1 cellular context compared by ENCODE assay signal in genomic region chr10:77296534-77297369, GRCh38.
TF ChIP-seq lines count a peak whose summit lies in the region.

No MANE protein-coding gene starts in this region.

TF ChIP-seq in HCT116, 20 proteins besides CTCF, POLR2A, EP300 and RAD21 (continued from another document):
- TF ChIP-seq REST (IDR thresholded peaks at IDR 0.05; ENCODE audit: low read depth) (no peak), EZH2 (IDR thresholded peaks at IDR 0.05) (no peak), CEBPB (IDR thresholded peaks at IDR 0.05; ENCODE audit: low read depth) (no peak), ZNF274 (IDR thresholded peaks at IDR 0.05; ENCODE audit: low read depth, low read length) (no peak), ELF1 (IDR thresholded peaks at IDR 0.05; ENCODE audit: borderline replicate concordance, low read depth) (no peak), SP1 (IDR thresholded peaks at IDR 0.05; ENCODE audit: low read depth) (no peak), FOSL1 (IDR thresholded peaks at IDR 0.05; ENCODE audit: low read depth) (no peak), TCF7L2 (IDR thresholded peaks at IDR 0.05; ENCODE audit: borderline replicate concordance, extremely low read depth, insufficient read depth, insufficient read length) (no peak), ZFX (IDR thresholded peaks at IDR 0.05) (no peak), YY1 (IDR thresholded peaks at IDR 0.05; ENCODE audit: extremely low read depth, insufficient replicate concordance, low read depth, low read length) (no peak)
- TF ChIP-seq, protein P1, sequence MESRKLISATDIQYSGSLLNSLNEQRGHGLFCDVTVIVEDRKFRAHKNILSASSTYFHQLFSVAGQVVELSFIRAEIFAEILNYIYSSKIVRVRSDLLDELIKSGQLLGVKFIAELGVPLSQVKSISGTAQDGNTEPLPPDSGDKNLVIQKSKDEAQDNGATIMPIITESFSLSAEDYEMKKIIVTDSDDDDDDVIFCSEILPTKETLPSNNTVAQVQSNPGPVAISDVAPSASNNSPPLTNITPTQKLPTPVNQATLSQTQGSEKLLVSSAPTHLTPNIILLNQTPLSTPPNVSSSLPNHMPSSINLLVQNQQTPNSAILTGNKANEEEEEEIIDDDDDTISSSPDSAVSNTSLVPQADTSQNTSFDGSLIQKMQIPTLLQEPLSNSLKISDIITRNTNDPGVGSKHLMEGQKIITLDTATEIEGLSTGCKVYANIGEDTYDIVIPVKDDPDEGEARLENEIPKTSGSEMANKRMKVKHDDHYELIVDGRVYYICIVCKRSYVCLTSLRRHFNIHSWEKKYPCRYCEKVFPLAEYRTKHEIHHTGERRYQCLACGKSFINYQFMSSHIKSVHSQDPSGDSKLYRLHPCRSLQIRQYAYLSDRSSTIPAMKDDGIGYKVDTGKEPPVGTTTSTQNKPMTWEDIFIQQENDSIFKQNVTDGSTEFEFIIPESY (IDR thresholded peaks at IDR 0.05; ENCODE audit: extremely low read depth, insufficient replicate concordance, low read length) = no peak
- TF ChIP-seq, protein P2, sequence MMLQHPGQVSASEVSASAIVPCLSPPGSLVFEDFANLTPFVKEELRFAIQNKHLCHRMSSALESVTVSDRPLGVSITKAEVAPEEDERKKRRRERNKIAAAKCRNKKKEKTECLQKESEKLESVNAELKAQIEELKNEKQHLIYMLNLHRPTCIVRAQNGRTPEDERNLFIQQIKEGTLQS (IDR thresholded peaks at IDR 0.05) = no peak
